16 cellular contexts compared by ENCODE assay signal in genomic region chr4:6463311-6464289, GRCh38. TPM values are rescaled to one million over a fixed set of nuclear protein-coding genes. Genes with fewer than 3 reads are reported as not detected.
DNase-seq lines count a peak whose midpoint lies in the region; ATAC-seq and TF ChIP-seq lines count a peak whose summit lies in the region.
"Had no signal": no experiment of that assay in that cellular context is flagged by ENCODE, and none has a peak within 500 bp of the region (broad histone marks: within the 10 kb centered on the region; RNA-seq: fewer than 3 reads in every experiment).

No MANE protein-coding gene starts in this region.

- peaks cover 24% of the 10 kb centered on the region for H3K27me3 Mint-ChIP-seq in activated CD8-positive, alpha-beta memory T cell treated with anti-CD3 and anti-CD28 coated beads, Interleukin-2, amount 10 ng/mL, durations not matched to agents 7 days and 5 days
- peaks cover 52% of the 10 kb centered on the region for H3K27me3 Mint-ChIP-seq in progenitor cell of endocrine pancreas

- TF ChIP-seq CTCF in C4-2B (conservative IDR thresholded peaks at IDR 0.05) (no peak), progenitor cell of endocrine pancreas (IDR thresholded peaks at IDR 0.05; ENCODE audit: unreplicated experiment) (no peak)

- H3K9me3 Mint-ChIP-seq in activated CD8-positive, alpha-beta memory T cell treated with anti-CD3 and anti-CD28 coated beads, Interleukin-2, amount 10 ng/mL, durations not matched to agents 7 days and 5 days (ENCODE audit: low read depth), result no peaks in the 10 kb centered on the region
- H3K9me3 Mint-ChIP-seq in progenitor cell of endocrine pancreas (ENCODE audit: low read depth), result peaks cover 3% of the 10 kb centered on the region

- H3K27ac Mint-ChIP-seq in activated CD8-positive, alpha-beta memory T cell treated with anti-CD3 and anti-CD28 coated beads, Interleukin-2, amount 10 ng/mL, durations not matched to agents 7 days and 5 days, result no peak overlapping the region
- no peak overlapping the region for H3K27ac Mint-ChIP-seq in progenitor cell of endocrine pancreas
- H3K27ac Mint-ChIP-seq: activated naive CD8-positive, alpha-beta T cell treated with anti-CD3 and anti-CD28 coated beads for 36 hours; mesothelial cell of epicardium had no signal

- no peaks in the 10 kb centered on the region for H3K36me3 Mint-ChIP-seq in activated CD8-positive, alpha-beta memory T cell treated with anti-CD3 and anti-CD28 coated beads, Interleukin-2, amount 10 ng/mL, durations not matched to agents 7 days and 5 days
- no peaks in the 10 kb centered on the region for H3K36me3 Mint-ChIP-seq in progenitor cell of endocrine pancreas (ENCODE audit: insufficient read depth)
- H3K36me3 Mint-ChIP-seq: activated naive CD8-positive, alpha-beta T cell treated with anti-CD3 and anti-CD28 coated beads for 36 hours; mesothelial cell of epicardium had no signal

- CTCF ChIA-PET in activated CD8-positive, alpha-beta memory T cell treated with anti-CD3 and anti-CD28 coated beads, Interleukin-2, amount 10 ng/mL, durations not matched to agents 7 days and 5 days (lab: Charles Lee), result no interaction called here

- peak; percentile 30 for DNase-seq in activated CD8-positive, alpha-beta memory T cell treated with anti-CD3 and anti-CD28 coated beads, Interleukin-2, amount 10 ng/mL, durations not matched to agents 7 days and 5 days
- DNase-seq in inferior parietal cortex (ENCODE audit: extremely low spot score) (peak; percentile 80), progenitor cell of endocrine pancreas (ENCODE audit: low spot score, unreplicated experiment) (peak; percentile 6), DMS79 (lab: John Stamatoyannopoulos, UW) (no peak)
- DNase-seq: activated naive CD8-positive, alpha-beta T cell treated with anti-CD3 and anti-CD28 coated beads for 36 hours; activated T-cell treated with anti-CD3 and anti-CD28 coated beads for 4 hours; Karpas-422; SHP77 treated with DMSO at 0.1 percent for 48 hours; stimulated activated naive CD4-positive, alpha-beta T cell treated with Interleukin-2 at 50 U/mL for 16 hours; T-helper 2 cell had no signal

- no peak for ATAC-seq in activated CD8-positive, alpha-beta memory T cell treated with anti-CD3 and anti-CD28 coated beads, Interleukin-2, amount 10 ng/mL, durations not matched to agents 7 days and 5 days
- ATAC-seq in GM19455 (IDR thresholded peaks at IDR 0.05; ENCODE audit: unreplicated experiment) (no peak), GM19397 (IDR thresholded peaks at IDR 0.05; ENCODE audit: unreplicated experiment) (no peak), HG02763 (IDR thresholded peaks at IDR 0.05; ENCODE audit: unreplicated experiment) (no peak)

- no peaks in the 10 kb centered on the region for H3K4me1 Mint-ChIP-seq in activated CD8-positive, alpha-beta memory T cell treated with anti-CD3 and anti-CD28 coated beads, Interleukin-2, amount 10 ng/mL, durations not matched to agents 7 days and 5 days
- no peaks in the 10 kb centered on the region for H3K4me1 Mint-ChIP-seq in progenitor cell of endocrine pancreas (ENCODE audit: low read depth)
- H3K4me1 Mint-ChIP-seq: activated naive CD8-positive, alpha-beta T cell treated with anti-CD3 and anti-CD28 coated beads for 36 hours; central memory CD8-positive, alpha-beta T cell; mesothelial cell of epicardium had no signal

- H3K27ac ChIP-seq in C4-2B, result peak overlapping the region; percentile 43

- H3K4me3 Mint-ChIP-seq in activated CD8-positive, alpha-beta memory T cell treated with anti-CD3 and anti-CD28 coated beads, Interleukin-2, amount 10 ng/mL, durations not matched to agents 7 days and 5 days, result no peak overlapping the region
- no peak overlapping the region for H3K4me3 Mint-ChIP-seq in progenitor cell of endocrine pancreas (ENCODE audit: low read depth)
- H3K4me3 Mint-ChIP-seq: activated naive CD8-positive, alpha-beta T cell treated with anti-CD3 and anti-CD28 coated beads for 36 hours; central memory CD8-positive, alpha-beta T cell; mesothelial cell of epicardium had no signal

RNA-seq across cellular contexts. Expression of gene PPP2R2C, which starts 8.8 kb away (rescaled TPM):
- not detected for total RNA-seq in activated CD8-positive, alpha-beta memory T cell treated with anti-CD3 and anti-CD28 coated beads, Interleukin-2, amount 10 ng/mL, durations not matched to agents 7 days and 5 days
- total RNA-seq in progenitor cell of endocrine pancreas, result 0.19 and 0.29 TPM in 2 replicates
- total RNA-seq: activated naive CD8-positive, alpha-beta T cell treated with anti-CD3 and anti-CD28 coated beads for 36 hours had no signal
